In the genomic region with DNA sequence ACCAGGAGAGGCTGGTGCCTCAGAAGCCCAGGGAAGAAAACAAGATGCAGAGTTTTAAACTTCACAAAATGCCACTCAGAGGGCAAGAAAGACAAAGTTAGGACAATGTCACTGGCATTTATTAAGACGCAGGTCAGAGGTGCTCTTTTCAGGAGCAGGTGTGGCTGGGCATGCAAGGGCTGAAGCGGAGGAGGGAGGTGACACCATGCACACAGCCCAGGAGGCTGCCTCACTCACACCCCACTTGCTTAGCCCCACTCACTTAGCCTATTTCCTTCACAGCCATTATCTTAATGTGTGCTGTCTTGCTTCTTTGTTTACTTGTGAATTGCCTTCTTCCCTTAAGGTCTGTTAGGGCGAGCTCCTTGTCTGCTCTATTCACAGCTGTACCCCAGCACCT, we compare ENCODE assay signal across 11 cellular contexts. TPM values are rescaled to one million over a fixed set of nuclear protein-coding genes. Genes with fewer than 3 reads are reported as not detected.
DNase-seq lines count a peak whose midpoint lies in the region; ATAC-seq and TF ChIP-seq lines count a peak whose summit lies in the region.
"Had no signal": no experiment of that assay in that cellular context is flagged by ENCODE, and none has a peak within 500 bp of the region (broad histone marks: within the 10 kb centered on the region; RNA-seq: fewer than 3 reads in every experiment).

No MANE protein-coding gene starts in this region.

- in situ Hi-C loops in brain microvascular endothelial cell (cut with HindIII; ENCODE audit: low pct_ligation_motif_present, low sequenced_read_pairs): no loop called here

- peaks cover 69 to 95% (median 77%) of the 10 kb centered on the region in 3 donors for H3K4me1 Mint-ChIP-seq in CD8-positive, alpha-beta memory T cell
- H3K4me1 Mint-ChIP-seq in naive thymus-derived CD4-positive, alpha-beta T cell: peaks cover 45 to 84% (median 73%) of the 10 kb centered on the region in 7 donors

- ATAC-seq in naive thymus-derived CD4-positive, alpha-beta T cell: no peak

- peak overlapping the region in 5 of 7 donors; percentile 39 to 88 (median 59) for H3K4me3 Mint-ChIP-seq in CD8-positive, alpha-beta memory T cell
- H3K4me3 Mint-ChIP-seq in naive thymus-derived CD4-positive, alpha-beta T cell: peak overlapping the region in 4 of 10 donors; percentile 18 to 64 (median 47)
- H3K4me3 Mint-ChIP-seq: dendritic cell treated with granulocyte-macrophage colony-stimulating factor and Interleukin-4, amounts not matched to agents 40 ng/mL and 50 ng/mL, for 4 days; stimulated activated naive CD8-positive, alpha-beta T cell treated with anti-CD3 and anti-CD28 coated beads, Interleukin-15, Interleukin-2, amounts not matched to agents 100 ng/mL and 50 ng/mL, for 24 hours had no signal

- peaks cover 73% of the 10 kb centered on the region for H3K4me1 ChIP-seq in CD8-positive, alpha-beta memory T cell (ENCODE audit: insufficient read depth, low read length)
- peaks cover 34 to 58% of the 10 kb centered on the region in 2 donors for H3K4me1 ChIP-seq in naive thymus-derived CD4-positive, alpha-beta T cell (ENCODE audit: control insufficient read depth in 2 of 2, insufficient read depth in 2 of 2, low read length in 2 of 2)

- H3K36me3 Mint-ChIP-seq in CD8-positive, alpha-beta memory T cell: peaks cover 0 to 4% (median 0%) of the 10 kb centered on the region in 3 donors
- peaks cover 0 to 17% (median 0%) of the 10 kb centered on the region in 5 donors for H3K36me3 Mint-ChIP-seq in naive thymus-derived CD4-positive, alpha-beta T cell

- TF ChIP-seq CTCF in brain microvascular endothelial cell (IDR thresholded peaks at IDR 0.05; ENCODE audit: low read depth, low read length, missing control alignments): no peak

- no peak overlapping the region for H3K4me3 ChIP-seq in CD8-positive, alpha-beta memory T cell (ENCODE audit: low read length)
- H3K4me3 ChIP-seq in brain microvascular endothelial cell (ENCODE audit: low read depth, low read length): peak overlapping the region; percentile 26
- H3K4me3 ChIP-seq in naive thymus-derived CD4-positive, alpha-beta T cell (ENCODE audit: low read length): no peak overlapping the region

- intact Hi-C loops in naive thymus-derived CD4-positive, alpha-beta T cell (cut with micrococcal nuclease): no loop called here

- POLR2A ChIA-PET in CD8-positive, alpha-beta memory T cell (lab: Charles Lee): no interaction called here
- POLR2A ChIA-PET in naive thymus-derived CD4-positive, alpha-beta T cell (lab: Charles Lee): interaction anchor here (4.5 to 18.0 kb wide), 2 partner anchors 10 to 13 kb away, joined by 16 to 344 read pairs; a partner anchor contains a TSS

- H3K27ac ChIP-seq in CD8-positive, alpha-beta memory T cell (ENCODE audit: low read depth, low read length): no peak overlapping the region
- H3K27ac ChIP-seq in KOPT-K1 (ENCODE audit: low read depth, low read length, poor library complexity, severe bottlenecking): peak overlapping the region; percentile 94
- H3K27ac ChIP-seq in brain microvascular endothelial cell: peak overlapping the region; percentile 92
- no peak overlapping the region for H3K27ac ChIP-seq in naive thymus-derived CD4-positive, alpha-beta T cell (ENCODE audit: low read depth, low read length)

- CTCF ChIA-PET in CD8-positive, alpha-beta memory T cell (lab: Charles Lee): interaction anchor here (1.2 to 2.7 kb wide), 3 partner anchors 9 to 11 kb away, joined by 3 to 7 read pairs (median 3); no protein-coding TSS in a partner anchor
- CTCF ChIA-PET in naive thymus-derived CD4-positive, alpha-beta T cell (lab: Charles Lee): interaction anchor here (1.9 kb wide), 1 partner anchor 9 kb away, joined by 5 read pairs; no protein-coding TSS in a partner anchor

- H3K9me3 ChIP-seq in CD8-positive, alpha-beta memory T cell (ENCODE audit: low read length): no peaks in the 10 kb centered on the region
- no peaks in the 10 kb centered on the region for H3K9me3 ChIP-seq in KOPT-K1 (ENCODE audit: insufficient read depth, low read length, poor library complexity, severe bottlenecking)
- H3K9me3 ChIP-seq in naive thymus-derived CD4-positive, alpha-beta T cell (ENCODE audit: control insufficient read depth in 2 of 3, low read length in 3 of 3): no peaks in the 10 kb centered on the region

- DNase-seq in CD8-positive, alpha-beta memory T cell: no peak
- DNase-seq in brain microvascular endothelial cell (no peak), RPMI8226 (no peak), COLO668 (lab: John Stamatoyannopoulos, UW; ENCODE audit: unreplicated experiment) (no peak), OCI-M1 (lab: John Stamatoyannopoulos, UW) (no peak)
- DNase-seq in naive thymus-derived CD4-positive, alpha-beta T cell: no peak
- DNase-seq: glutamatergic neuron; stimulated activated CD4-positive, alpha-beta T cell treated with anti-CD3 and anti-CD28 coated beads, Interleukin-2, amount 100 ng/mL, for 48 hours had no signal

- no peaks in the 10 kb centered on the region for H3K36me3 ChIP-seq in CD8-positive, alpha-beta memory T cell (ENCODE audit: insufficient read depth, low read length)
- H3K36me3 ChIP-seq in KOPT-K1 (ENCODE audit: insufficient read depth, low read length) (no peaks in the 10 kb centered on the region), brain microvascular endothelial cell (replicated peaks) (no peaks in the 10 kb centered on the region)
- no peaks in the 10 kb centered on the region for H3K36me3 ChIP-seq in naive thymus-derived CD4-positive, alpha-beta T cell (ENCODE audit: control insufficient read depth in 2 of 3, insufficient read depth in 3 of 3, low read length in 3 of 3)

- no peaks in the 10 kb centered on the region for H3K9me3 Mint-ChIP-seq in CD8-positive, alpha-beta memory T cell
- H3K9me3 Mint-ChIP-seq in naive thymus-derived CD4-positive, alpha-beta T cell: peaks cover 0 to 5% (median 0%) of the 10 kb centered on the region in 11 donors
- H3K9me3 Mint-ChIP-seq: dendritic cell treated with granulocyte-macrophage colony-stimulating factor and Interleukin-4, amounts not matched to agents 40 ng/mL and 50 ng/mL, for 4 days; stimulated activated naive CD8-positive, alpha-beta T cell treated with anti-CD3 and anti-CD28 coated beads, Interleukin-15, Interleukin-2, amounts not matched to agents 100 ng/mL and 50 ng/mL, for 24 hours had no signal

- peak overlapping the region; percentile 24 to 97 (median 88) for H3K27ac Mint-ChIP-seq in CD8-positive, alpha-beta memory T cell
- peak overlapping the region in 6 of 9 donors; percentile 36 to 92 (median 84) for H3K27ac Mint-ChIP-seq in naive thymus-derived CD4-positive, alpha-beta T cell
- H3K27ac Mint-ChIP-seq: dendritic cell treated with granulocyte-macrophage colony-stimulating factor and Interleukin-4, amounts not matched to agents 40 ng/mL and 50 ng/mL, for 4 days; stimulated activated naive CD8-positive, alpha-beta T cell treated with anti-CD3 and anti-CD28 coated beads, Interleukin-15, Interleukin-2, amounts not matched to agents 100 ng/mL and 50 ng/mL, for 24 hours had no signal

- H3K27me3 Mint-ChIP-seq in CD8-positive, alpha-beta memory T cell: peaks cover 0 to 2% of the 10 kb centered on the region in 2 donors
- H3K27me3 Mint-ChIP-seq in naive thymus-derived CD4-positive, alpha-beta T cell: peaks cover 0 to 2% (median 0%) of the 10 kb centered on the region in 5 donors
- H3K27me3 Mint-ChIP-seq: dendritic cell treated with granulocyte-macrophage colony-stimulating factor and Interleukin-4, amounts not matched to agents 40 ng/mL and 50 ng/mL, for 4 days; stimulated activated naive CD8-positive, alpha-beta T cell treated with anti-CD3 and anti-CD28 coated beads, Interleukin-15, Interleukin-2, amounts not matched to agents 100 ng/mL and 50 ng/mL, for 24 hours had no signal

- no peaks in the 10 kb centered on the region for H3K27me3 ChIP-seq in CD8-positive, alpha-beta memory T cell (ENCODE audit: insufficient read depth, low read length, poor library complexity, severe bottlenecking)
- H3K27me3 ChIP-seq in brain microvascular endothelial cell (replicated peaks): no peaks in the 10 kb centered on the region
- no peaks in the 10 kb centered on the region for H3K27me3 ChIP-seq in naive thymus-derived CD4-positive, alpha-beta T cell (ENCODE audit: control insufficient read depth in 2 of 2, insufficient read depth in 2 of 2, low read length in 2 of 2)

RNA-seq across cellular contexts. Expression of a gene that starts 17.2 kb away (rescaled TPM):
- 10 to 100 TPM; 23.0 to 24.0 TPM for total RNA-seq in CD8-positive, alpha-beta memory T cell
- 15.1 TPM for polyA plus RNA-seq in CD8-positive, alpha-beta memory T cell
- total RNA-seq in naive thymus-derived CD4-positive, alpha-beta T cell: 10 to 100 TPM in 2 of 5 experiments, 1 to 10 TPM in 3; 6.6 to 19.1 (median 7.0) TPM
- 1 to 10 TPM; 4.3 to 7.2 TPM for polyA plus RNA-seq in naive thymus-derived CD4-positive, alpha-beta T cell

Comparison
In these comparisons a context has a peak if more than half of its experiments do, and no peak if none do; other contexts are left out.
1. H3K27ac ChIP-seq: peak in KOPT-K1 (single experiment) and brain microvascular endothelial cell (single experiment); none in CD8-positive, alpha-beta memory T cell (single experiment) and naive thymus-derived CD4-positive, alpha-beta T cell (single experiment).